Comparison of ENCODE assay signal across 18 cellular contexts in the genomic region with DNA sequence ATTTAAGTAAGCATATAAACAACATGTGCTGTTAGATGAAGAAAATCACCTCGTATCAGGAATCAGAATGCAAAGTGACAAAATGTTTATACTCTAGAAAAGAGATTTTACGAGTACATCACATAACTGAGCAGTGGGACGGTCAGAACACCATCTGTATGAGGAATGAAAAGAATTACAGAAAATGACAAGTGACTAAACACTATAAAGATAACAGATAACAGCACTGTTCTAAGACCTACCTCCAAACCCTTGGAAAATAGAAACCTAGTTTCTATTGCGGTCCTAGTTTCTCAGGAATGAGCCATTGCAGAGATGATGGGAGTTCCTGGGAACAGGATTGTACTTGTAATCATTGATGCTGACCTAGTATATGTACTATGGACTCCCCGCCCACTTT.
A peak's percentile ranks its signal among the peaks of the same experiment; 100 is the strongest.
DNase-seq lines count a peak whose midpoint lies in the region; ATAC-seq, FAIRE-seq and TF ChIP-seq lines count a peak whose summit lies in the region.
"Had no signal": no experiment of that assay in that cellular context is flagged by ENCODE, and none has a peak within 500 bp of the region (broad histone marks: within the 10 kb centered on the region; RNA-seq: fewer than 3 reads in every experiment).

No MANE protein-coding gene starts in this region.

- H3K36me3 ChIP-seq in mucosa of descending colon (ENCODE audit: low read depth), result no peaks in the 10 kb centered on the region

- no peaks in the 10 kb centered on the region for H3K4me1 ChIP-seq in mucosa of descending colon (ENCODE audit: low read depth)

- intact Hi-C loops in mucosa of descending colon (cut with DNase I, micrococcal nuclease), result no loop called here

- DNase-seq in HTR-8/SVneo (ENCODE audit: insufficient read length, low spot score), result peak; percentile 10
- peak; percentile 61 for DNase-seq in amniotic epithelial cell (ENCODE audit: low read depth)
- DNase-seq in mucosa of descending colon, result no peak
- no peak for DNase-seq in GOT3 (lab: John Stamatoyannopoulos, UW)
- DNase-seq in hepatic stellate cell (ENCODE audit: low spot score), result no peak
- DNase-seq in DMS 273 (lab: John Stamatoyannopoulos, UW; ENCODE audit: unreplicated experiment), result no peak
- DNase-seq: DMS79 treated with DMSO at 0.1 percent for 48 hours, GDM1, Kasumi-1, NCI-H1105, NCI-H2081, NCI-H2171 treated with DMSO at 0.1 percent for 48 hours, NCI-H446 had no signal

- no peak overlapping the region for H3K4me3 ChIP-seq in mucosa of descending colon
- H3K4me3 ChIP-seq: GM23338 had no signal

- ATAC-seq in mucosa of descending colon (peak; percentile 31), GM19455 (IDR thresholded peaks at IDR 0.05; ENCODE audit: unreplicated experiment) (no peak)
- ATAC-seq: GM23338, Right ventricle myocardium inferior had no signal

- H3K9me3 ChIP-seq in mucosa of descending colon, result no peaks in the 10 kb centered on the region

- no peak for FAIRE-seq in HTR-8/SVneo (lab: Jason Lieb, UNC)
- FAIRE-seq: GM19239, RCC 7860 had no signal

- TF ChIP-seq CTCF in mucosa of descending colon (IDR thresholded peaks at IDR 0.05), result no peak

Comparison
In these comparisons a context has a peak if more than half of its experiments do, and no peak if none do; other contexts are left out.
1. DNase-seq: peak in HTR-8/SVneo (single experiment) and amniotic epithelial cell (single experiment); none in mucosa of descending colon (0 of 3), GOT3 (single experiment), hepatic stellate cell (single experiment) and DMS 273 (single experiment).